In the genomic region with DNA sequence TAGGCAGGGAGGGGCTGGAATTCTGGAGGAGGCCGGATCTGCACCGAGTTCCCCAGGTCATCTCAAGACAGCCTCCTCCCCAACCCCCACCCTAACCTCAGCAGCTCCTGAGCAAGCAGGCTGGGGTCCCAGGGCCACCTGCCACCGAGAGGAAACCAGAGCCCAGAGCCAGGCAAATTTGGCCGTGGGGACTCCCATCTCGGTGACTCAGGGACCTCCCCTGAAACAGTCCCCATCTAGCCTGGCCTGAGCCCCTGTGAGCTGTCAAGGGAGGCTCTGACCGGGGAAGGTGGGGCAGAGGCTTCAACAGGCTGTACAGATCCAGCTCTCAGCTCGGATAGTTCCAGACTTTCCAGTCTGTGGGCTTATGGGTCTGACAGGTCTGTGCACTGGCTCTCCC, we compare ENCODE assay signal across 20 cellular contexts. TPM values are rescaled to one million over a fixed set of nuclear protein-coding genes. Genes with fewer than 3 reads are reported as not detected.
DNase-seq lines count a peak whose midpoint lies in the region; TF ChIP-seq lines count a peak whose summit lies in the region.
"Had no signal": no experiment of that assay in that cellular context is flagged by ENCODE, and none has a peak within 500 bp of the region (broad histone marks: within the 10 kb centered on the region; RNA-seq: fewer than 3 reads in every experiment).

No MANE protein-coding gene starts in this region.

- H3K27ac ChIP-seq in breast epithelium, result peak overlapping the region; percentile 3 to 75
- H3K27ac ChIP-seq in sigmoid colon, result peak overlapping the region in 3 of 4 donors; percentile 72 to 76 (median 74)
- H3K27ac ChIP-seq: gastrocnemius medialis, PC-9 had no signal

- H3K36me3 ChIP-seq in H7 (replicated peaks; ENCODE audit: control insufficient read depth, insufficient read depth, low read length) (no peaks in the 10 kb centered on the region), breast epithelium (no peaks in the 10 kb centered on the region), sigmoid colon (no peaks in the 10 kb centered on the region)
- H3K36me3 ChIP-seq: gastrocnemius medialis, tibial artery had no signal

- H3K4me1 ChIP-seq in breast epithelium, result peaks cover 0 to 3% of the 10 kb centered on the region in 2 donors
- peaks cover 0 to 75% (median 62%) of the 10 kb centered on the region in 4 donors for H3K4me1 ChIP-seq in sigmoid colon

- WGBS in sigmoid colon, 2 donors, result 66 to 77% methylated on average over 7 of the region's 7 CpGs

- H3K9me3 ChIP-seq in breast epithelium (no peaks in the 10 kb centered on the region), sigmoid colon (no peaks in the 10 kb centered on the region)
- H3K9me3 ChIP-seq: gastrocnemius medialis, SK-N-SH, tibial artery had no signal

- TF ChIP-seq POLR2A in breast epithelium (IDR thresholded peaks at IDR 0.05) (no peak), sigmoid colon (IDR thresholded peaks at IDR 0.05) (no peak)

- in situ Hi-C loops in GM13977 (cut with MboI; ENCODE audit: low pct_unique_long_range_greater_than_20kb, low sequenced_read_pairs, unreplicated experiment), result no loop called here

- TF ChIP-seq CTCF in GM13977 (IDR thresholded peaks at IDR 0.05; ENCODE audit: extremely low read depth, insufficient read depth, missing control alignments), result no peak
- no peak for TF ChIP-seq CTCF in breast epithelium (IDR thresholded peaks at IDR 0.05)
- TF ChIP-seq CTCF in sigmoid colon (IDR thresholded peaks at IDR 0.05), result no peak

- peak; percentile 76 for DNase-seq in GM13977 (ENCODE audit: low spot score)
- peak; percentile 55 for DNase-seq in H7
- peak in 1 of 2 donors; percentile 34 for DNase-seq in breast epithelium (ENCODE audit: low spot score in 2 of 2)
- peak; percentile 68 for DNase-seq in sigmoid colon
- DNase-seq in LoVo (ENCODE audit: low spot score), result no peak
- DNase-seq in C1 segment of cervical spinal cord (lab: John Stamatoyannopoulos, UW), result no peak
- no peak for DNase-seq in NCI-H187 treated with DMSO at 0.1 percent for 48 hours (lab: John Stamatoyannopoulos, UW)
- DNase-seq: activated naive CD4-positive, alpha-beta T cell; DMS153; gastrocnemius medialis; naive thymus-derived CD4-positive, alpha-beta T cell; NCI-H1048; NCI-H526; PC-9; T-helper 9 cell had no signal

- intact Hi-C loops in breast epithelium (cut with DNase I; ENCODE audit: low total_unique reads) (no loop called here), sigmoid colon (cut with DNase I) (no loop called here)

- no peak for TF ChIP-seq EP300 in sigmoid colon (IDR thresholded peaks at IDR 0.05)

- H3K27me3 ChIP-seq in H7 (ENCODE audit: control insufficient read depth, insufficient read depth, low read length), result no peaks in the 10 kb centered on the region
- no peaks in the 10 kb centered on the region for H3K27me3 ChIP-seq in breast epithelium
- no peaks in the 10 kb centered on the region for H3K27me3 ChIP-seq in sigmoid colon
- H3K27me3 ChIP-seq: gastrocnemius medialis had no signal

- H3K4me3 ChIP-seq in H7 (ENCODE audit: insufficient read depth, low read depth, low read length), result no peak overlapping the region
- no peak overlapping the region for H3K4me3 ChIP-seq in breast epithelium
- H3K4me3 ChIP-seq in sigmoid colon, result no peak overlapping the region
- H3K4me3 ChIP-seq: gastrocnemius medialis, PC-9, tibial artery had no signal

RNA-seq across cellular contexts. Expression of a gene that starts 25.8 kb away (rescaled TPM):
- total RNA-seq in H7 (2014; rRNA removed; shearing (Covaris generic)), result 0.26 and 0.76 TPM in 2 replicates
- not detected for total RNA-seq in breast epithelium
- total RNA-seq in sigmoid colon, result under 1 TPM in 2 of 4 donors, not detected in 2; 0.36 to 0.54 TPM
- under 1 TPM in 1 of 3 donors, not detected in 2; 0.09 TPM for polyA plus RNA-seq in sigmoid colon
- total RNA-seq: epithelial cell of proximal tubule, gastrocnemius medialis had no signal
- polyA plus RNA-seq: IgD-negative memory B cell; liver; naive thymus-derived CD4-positive, alpha-beta T cell had no signal

Comparison
In these comparisons a context has a peak if more than half of its experiments do, and no peak if none do; other contexts are left out.
1. DNase-seq: peak in GM13977 (single experiment), H7 (single experiment) and sigmoid colon (single experiment); none in LoVo (single experiment), C1 segment of cervical spinal cord (0 of 14) and NCI-H187 treated with DMSO at 0.1 percent for 48 hours (single experiment).